Comparison of ENCODE assay signal across 21 cellular contexts in the genomic region with DNA sequence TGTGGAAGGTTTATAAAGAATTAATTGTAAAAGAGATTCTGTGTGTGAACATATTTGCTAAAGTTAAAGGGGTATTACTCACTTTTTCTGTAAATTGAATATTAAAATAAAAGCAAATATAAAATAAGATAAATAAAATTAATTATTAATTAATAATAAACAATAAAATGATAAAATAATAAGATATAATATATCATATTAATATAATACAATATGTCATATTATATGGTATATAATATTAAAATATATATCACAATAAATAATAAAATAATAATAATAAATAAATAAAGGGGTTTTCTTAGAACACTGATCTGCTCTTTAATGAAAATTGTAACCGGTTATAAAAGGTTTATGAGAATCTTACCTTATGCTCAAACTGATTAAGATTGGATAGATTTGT. TPM values are rescaled to one million over a fixed set of nuclear protein-coding genes. Genes with fewer than 3 reads are reported as not detected.
"Had no signal": no experiment of that assay in that cellular context is flagged by ENCODE, and none has a peak within 500 bp of the region (broad histone marks: within the 10 kb centered on the region; RNA-seq: fewer than 3 reads in every experiment).

No MANE protein-coding gene starts in this region.

- H3K27ac ChIP-seq: RWPE1 had no signal

- H3K9me3 ChIP-seq: SK-N-SH had no signal

- DNase-seq: KBM-7, MV-4-11, NCI-H1048, NCI-H1105, NCI-H1417, NCI-H1436 treated with DMSO at 0.1 percent for 48 hours, NCI-H1694, NCI-H187 treated with DMSO at 0.1 percent for 48 hours, NCI-H2029 treated with DMSO at 0.1 percent for 48 hours, NCI-H2171 treated with DMSO at 0.1 percent for 48 hours, NCI-H345, NCI-H446 treated with DMSO at 0.1 percent for 48 hours, NCI-H510A treated with DMSO at 0.1 percent for 48 hours, NCI-H526 treated with DMSO at 0.1 percent for 48 hours, NCI-H748 treated with DMSO at 0.1 percent for 48 hours, SHP77, SK-N-SH had no signal

RNA-seq across cellular contexts. Expression of gene TMEM200C, which starts 29.8 kb away (rescaled TPM):
- total RNA-seq: HT-29, LHCN-M2, MCF 10A had no signal
- polyA plus RNA-seq: SK-N-SH had no signal
